In genomic region chr19:40337107-40337506, GRCh38 we compare ENCODE assay signal across 8 cellular contexts. TPM values are rescaled to one million over a fixed set of nuclear protein-coding genes. Genes with fewer than 3 reads are reported as not detected.
"Had no signal": no experiment of that assay in that cellular context is flagged by ENCODE, and none has a peak within 500 bp of the region (broad histone marks: within the 10 kb centered on the region; RNA-seq: fewer than 3 reads in every experiment).

No MANE protein-coding gene starts in this region.

- H3K4me3 ChIP-seq: GM23338 had no signal

- H3K27ac ChIP-seq: HL-60 had no signal

- DNase-seq: H9, HCEC 1CT, HFFc6 had no signal

- H2AFZ ChIP-seq: GM23338 had no signal

- H3K27ac Mint-ChIP-seq: GM23338, IgD-negative memory B cell had no signal

- H3K4me2 ChIP-seq: GM23338 had no signal

- H3K4me3 Mint-ChIP-seq: GM23338, H9, HFFc6, IgD-negative memory B cell had no signal

- H3K9me3 Mint-ChIP-seq: GM23338, H9, HFFc6 had no signal

- ATAC-seq: GM23338, HepG2 had no signal

- H3K4me1 Mint-ChIP-seq: GM23338, H9, IgD-negative memory B cell had no signal

- H3K27me3 Mint-ChIP-seq: IgD-negative memory B cell had no signal

RNA-seq across cellular contexts. Expression of gene HIPK4, which starts 52.9 kb away (rescaled TPM):
- total RNA-seq: HepG2, HT1080 had no signal
